Comparison of ENCODE assay signal across 1 cellular context in the genomic region with DNA sequence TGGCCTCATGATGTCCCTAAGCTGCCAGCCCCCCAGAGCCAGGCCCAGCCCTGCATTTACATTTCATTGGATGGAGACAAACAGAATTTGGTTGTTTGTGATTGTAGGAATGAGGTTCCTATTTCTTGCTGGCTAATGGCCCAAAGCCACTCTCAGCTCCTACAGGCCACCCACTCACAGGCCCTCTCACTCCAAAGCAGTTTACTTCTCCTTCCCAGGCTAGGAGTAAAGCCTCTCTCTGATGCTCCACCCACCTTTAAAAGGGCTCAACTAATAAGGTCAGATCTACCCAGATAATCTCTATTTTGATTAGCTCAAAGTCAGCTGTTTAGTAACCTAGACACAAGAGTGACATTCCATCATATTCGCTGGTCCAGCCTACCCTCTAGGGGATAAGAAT.
TF ChIP-seq lines count a peak whose summit lies in the region.

No MANE protein-coding gene starts in this region.

TF ChIP-seq in IMR-90, 13 proteins besides CTCF, POLR2A, EP300 and RAD21:
- no peak for TF ChIP-seq CHD1 (IDR thresholded peaks at IDR 0.05; ENCODE audit: low read depth, low read length)
- no peak for TF ChIP-seq MAFK (IDR thresholded peaks at IDR 0.05; ENCODE audit: low read depth, low read length)
- TF ChIP-seq BHLHE40 (IDR thresholded peaks at IDR 0.05; ENCODE audit: low read depth, low read length): no peak
- TF ChIP-seq USF2 (IDR thresholded peaks at IDR 0.05; ENCODE audit: low read depth, low read length): no peak
- TF ChIP-seq MXI1 (IDR thresholded peaks at IDR 0.05; ENCODE audit: borderline replicate concordance, low read depth, low read length): no peak
- no peak for TF ChIP-seq RFX5 (IDR thresholded peaks at IDR 0.05; ENCODE audit: low read depth, low read length)
- no peak for TF ChIP-seq RCOR1 (IDR thresholded peaks at IDR 0.05; ENCODE audit: insufficient replicate concordance, low read length)
- no peak for TF ChIP-seq SMC3 (IDR thresholded peaks at IDR 0.05; ENCODE audit: low read depth, low read length)
- TF ChIP-seq CEBPB (IDR thresholded peaks at IDR 0.05; ENCODE audit: low read depth, low read length): no peak
